ENCODE assay signal across 1 cellular context in genomic region chr9:137034039-137034708, GRCh38.
TF ChIP-seq lines count a peak whose summit lies in the region.

No MANE protein-coding gene starts in this region.

TF ChIP-seq in HCT116, 20 proteins besides CTCF, POLR2A, EP300 and RAD21 (continued from another document):
- TF ChIP-seq, protein P1, sequence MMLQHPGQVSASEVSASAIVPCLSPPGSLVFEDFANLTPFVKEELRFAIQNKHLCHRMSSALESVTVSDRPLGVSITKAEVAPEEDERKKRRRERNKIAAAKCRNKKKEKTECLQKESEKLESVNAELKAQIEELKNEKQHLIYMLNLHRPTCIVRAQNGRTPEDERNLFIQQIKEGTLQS (IDR thresholded peaks at IDR 0.05): no peak
TF ChIP-seq in HCT116: peak in this region for 1.
